Comparison of ENCODE assay signal across 2 cellular contexts in genomic region chr14:91205449-91205848, GRCh38.
TF ChIP-seq lines count a peak whose summit lies in the region.

No MANE protein-coding gene starts in this region.

TF ChIP-seq in IMR-90, 13 proteins besides CTCF, POLR2A, EP300 and RAD21:
- no peak for TF ChIP-seq FOS (IDR thresholded peaks at IDR 0.05; ENCODE audit: low read depth, low read length)
- TF ChIP-seq RFX5 (IDR thresholded peaks at IDR 0.05; ENCODE audit: low read depth, low read length), result no peak
- no peak for TF ChIP-seq USF2 (IDR thresholded peaks at IDR 0.05; ENCODE audit: low read depth, low read length)
- TF ChIP-seq NFE2L2 (IDR thresholded peaks at IDR 0.05; ENCODE audit: low read depth, low read length), result no peak
- TF ChIP-seq ELK1 (IDR thresholded peaks at IDR 0.05; ENCODE audit: borderline replicate concordance, low read depth, low read length), result no peak
- no peak for TF ChIP-seq MAZ (IDR thresholded peaks at IDR 0.05; ENCODE audit: borderline replicate concordance, low read depth, low read length)
- TF ChIP-seq CEBPB (IDR thresholded peaks at IDR 0.05; ENCODE audit: low read depth, low read length), result no peak
- no peak for TF ChIP-seq MXI1 (IDR thresholded peaks at IDR 0.05; ENCODE audit: borderline replicate concordance, low read depth, low read length)
- TF ChIP-seq MAFK (IDR thresholded peaks at IDR 0.05; ENCODE audit: low read depth, low read length), result no peak
- no peak for TF ChIP-seq CHD1 (IDR thresholded peaks at IDR 0.05; ENCODE audit: low read depth, low read length)
- TF ChIP-seq BHLHE40 (IDR thresholded peaks at IDR 0.05; ENCODE audit: low read depth, low read length), result no peak
- TF ChIP-seq RCOR1 (IDR thresholded peaks at IDR 0.05; ENCODE audit: insufficient replicate concordance, low read length), result no peak
- TF ChIP-seq SMC3 (IDR thresholded peaks at IDR 0.05; ENCODE audit: low read depth, low read length), result no peak
TF ChIP-seq in IMR-90: peak in this region for 0.

TF ChIP-seq in K562, 482 proteins besides CTCF, POLR2A, EP300 and RAD21:
- TF ChIP-seq ATF3 (IDR thresholded peaks at IDR 0.05) (peak; percentile 38; the same call in 1 of the 2 replicates), ATF3 (CRISPR knock-in tag; conservative IDR thresholded peaks at IDR 0.05) (no peak), GATA2 (CRISPR knock-in tag; IDR thresholded peaks at IDR 0.05) (no peak), NFIC (IDR thresholded peaks at IDR 0.05) (no peak)
